In the genomic region with DNA sequence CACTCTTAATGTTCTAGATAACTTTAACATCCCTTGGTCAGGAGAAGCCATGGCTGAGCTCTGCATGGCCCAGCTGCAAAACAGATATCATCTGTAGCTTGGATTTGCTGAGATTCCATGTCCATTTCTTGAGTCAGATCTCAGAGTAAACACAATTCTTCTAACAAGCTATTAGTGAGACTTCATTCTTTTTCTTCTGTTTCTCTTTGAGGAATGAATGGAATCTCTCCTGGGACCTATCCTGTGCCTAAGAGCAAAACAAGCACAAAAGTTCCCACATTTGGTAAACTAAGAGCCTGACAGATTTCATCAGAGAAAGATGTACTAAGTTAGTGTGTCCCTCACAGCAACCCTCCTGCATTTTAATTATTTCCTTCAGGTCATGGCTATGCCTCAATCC, we compare ENCODE assay signal across 9 cellular contexts.
DNase-seq lines count a peak whose midpoint lies in the region; TF ChIP-seq lines count a peak whose summit lies in the region.
"Had no signal": no experiment of that assay in that cellular context is flagged by ENCODE, and none has a peak within 500 bp of the region (broad histone marks: within the 10 kb centered on the region; RNA-seq: fewer than 3 reads in every experiment).

No MANE protein-coding gene starts in this region.

- peaks cover 23% of the 10 kb centered on the region for H3K79me1 ChIP-seq in trophoblast cell (ENCODE audit: low read length)

- CTCF ChIA-PET in BJ (lab: Yijun Ruan, JAX) (interaction anchor here (1.0 to 1.7 kb wide), 3 partner anchors 38 to 142 kb away, joined by 3 read pairs; no protein-coding TSS in a partner anchor), PC-9 (lab: Charles Lee) (no interaction called here)

- H2BK12ac ChIP-seq in trophoblast cell (ENCODE audit: low read length): peak overlapping the region; percentile 4

- peak overlapping the region; percentile 85 for H4K91ac ChIP-seq in trophoblast cell (ENCODE audit: low read depth, low read length)

- no peak overlapping the region for H4K12ac ChIP-seq in trophoblast cell (ENCODE audit: low read depth, low read length)

- H4K8ac ChIP-seq in trophoblast cell (ENCODE audit: low read depth, low read length): no peak overlapping the region

- H3F3A ChIP-seq in PC-9 (ENCODE audit: insufficient read depth, low read depth): peaks cover 16% of the 10 kb centered on the region; the same call in 1 of the 2 replicates

- no peak for TF ChIP-seq POLR2A in esophagus squamous epithelium (IDR thresholded peaks at IDR 0.05)

- H3K27me3 ChIP-seq in BJ (ENCODE audit: control insufficient read depth, insufficient read depth, low read length) (no peaks in the 10 kb centered on the region), PC-9 (ENCODE audit: insufficient read depth, low read depth) (no peaks in the 10 kb centered on the region), esophagus squamous epithelium (no peaks in the 10 kb centered on the region), trophoblast cell (ENCODE audit: insufficient read depth, low read length) (no peaks in the 10 kb centered on the region), H7 (ENCODE audit: control insufficient read depth, insufficient read depth, low read length) (no peaks in the 10 kb centered on the region)

- DNase-seq in BJ (ENCODE audit: low read depth) (peak; percentile 88), PC-9 (peak in 1 of 2 experiments; percentile 76), esophagus squamous epithelium (lab: John Stamatoyannopoulos, UW) (no peak), trophoblast cell (peak; percentile 51 to 90), H7 (no peak), cerebellar nuclear complex (lab: John Stamatoyannopoulos, UW) (no peak)
- DNase-seq in stimulated activated CD4-positive, alpha-beta T cell treated with anti-CD3 and anti-CD28 coated beads, Interleukin-4, amount 100 ng/mL, for 4 hours: no peak
- no peak for DNase-seq in stimulated activated CD8-positive, alpha-beta memory T cell treated with anti-CD3 and anti-CD28 coated beads, Interleukin-4, amount 100 ng/mL, for 48 hours

- H3K4me3 ChIP-seq in BJ (ENCODE audit: low read depth, low read length): no peak overlapping the region
- H3K4me3 ChIP-seq in PC-9: no peak overlapping the region
- H3K4me3 ChIP-seq in esophagus squamous epithelium: no peak overlapping the region
- no peak overlapping the region for H3K4me3 ChIP-seq in trophoblast cell (ENCODE audit: low read depth, low read length)
- H3K4me3 ChIP-seq in H7 (ENCODE audit: insufficient read depth, low read depth, low read length): no peak overlapping the region

- POLR2A ChIA-PET in BJ (lab: Charles Lee): no interaction called here
- POLR2A ChIA-PET in PC-9 (lab: Charles Lee; ENCODE audit: unreplicated experiment): interaction anchor here (0.8 kb wide), 1 partner anchor 27 kb away, joined by 6 read pairs; no protein-coding TSS in a partner anchor

- H2BK120ac ChIP-seq in trophoblast cell (ENCODE audit: insufficient read depth, low read length, poor library complexity): peak overlapping the region; percentile 36

- no peak overlapping the region for H3K14ac ChIP-seq in trophoblast cell (ENCODE audit: low read length)

- no TSS peak for BruUV-seq in PC-9 (replicated peaks; lab: Mats Ljungman, UMichigan)

- no peaks in the 10 kb centered on the region for H3K9me2 ChIP-seq in PC-9 (ENCODE audit: insufficient read depth)

- H3K4me1 ChIP-seq in PC-9 (replicated peaks; ENCODE audit: insufficient read depth) (peaks cover 15% of the 10 kb centered on the region), esophagus squamous epithelium (peaks cover 0 to 16% (median 5%) of the 10 kb centered on the region in 3 donors), trophoblast cell (ENCODE audit: control insufficient read depth in 1 of 2, insufficient read depth in 2 of 2, low read length in 2 of 2) (peaks cover 3 to 16% of the 10 kb centered on the region in 2 experiments)

- H3K79me2 ChIP-seq in PC-9 (ENCODE audit: low read depth) (peaks cover 86% of the 10 kb centered on the region), trophoblast cell (ENCODE audit: control insufficient read depth, insufficient read depth, low read length, poor library complexity) (no peaks in the 10 kb centered on the region)

- H3K36me3 ChIP-seq in BJ (ENCODE audit: control insufficient read depth, insufficient read depth, low read length) (no peaks in the 10 kb centered on the region; the same call in none of the 2 replicates), PC-9 (ENCODE audit: low read depth) (peaks cover 21% of the 10 kb centered on the region), esophagus squamous epithelium (no peaks in the 10 kb centered on the region), trophoblast cell (ENCODE audit: control insufficient read depth in 1 of 2, insufficient read depth in 2 of 2, low read length in 2 of 2) (peaks cover 0 to 2% of the 10 kb centered on the region in 2 experiments), H7 (replicated peaks; ENCODE audit: control insufficient read depth, insufficient read depth, low read length) (no peaks in the 10 kb centered on the region)

- H2AFZ ChIP-seq in PC-9 (no peak overlapping the region), trophoblast cell (ENCODE audit: insufficient read depth, low read length, poor library complexity) (no peak overlapping the region)

- H3K27ac ChIP-seq in PC-9: peak overlapping the region; percentile 30
- H3K27ac ChIP-seq in esophagus squamous epithelium: peak overlapping the region in 3 of 4 donors; percentile 53 to 74 (median 57)
- H3K27ac ChIP-seq in trophoblast cell (ENCODE audit: low read depth, low read length): peak overlapping the region; percentile 84
- H3K27ac ChIP-seq: KMS-11 had no signal

- H2AK5ac ChIP-seq in trophoblast cell (ENCODE audit: low read length): no peak overlapping the region

- peak overlapping the region; percentile 67 for H2BK5ac ChIP-seq in trophoblast cell (ENCODE audit: low read depth, low read length, poor library complexity)

- no peak overlapping the region for H3K9ac ChIP-seq in trophoblast cell (ENCODE audit: low read length)
- H3K9ac ChIP-seq: KMS-11 had no signal

- H3K23ac ChIP-seq in trophoblast cell (ENCODE audit: low read length): no peak overlapping the region

- H4K20me1 ChIP-seq in PC-9 (ENCODE audit: insufficient read depth): no peaks in the 10 kb centered on the region

- H3K4ac ChIP-seq in trophoblast cell (ENCODE audit: low read depth, low read length): no peak overlapping the region

- no peaks in the 10 kb centered on the region for H3K9me3 ChIP-seq in PC-9 (ENCODE audit: insufficient read depth, low read depth)
- H3K9me3 ChIP-seq in esophagus squamous epithelium: no peaks in the 10 kb centered on the region
- H3K9me3 ChIP-seq in trophoblast cell (ENCODE audit: insufficient read depth, low read depth, low read length): no peaks in the 10 kb centered on the region

- no peak for TF ChIP-seq CTCF in BJ (IDR thresholded peaks at IDR 0.05; ENCODE audit: insufficient read depth, low read depth, low read length)
- no peak for TF ChIP-seq CTCF in PC-9 (conservative IDR thresholded peaks at IDR 0.05)
- TF ChIP-seq CTCF in esophagus squamous epithelium (IDR thresholded peaks at IDR 0.05): no peak

- H3K4me2 ChIP-seq in PC-9 (no peak overlapping the region), trophoblast cell (ENCODE audit: low read length) (no peak overlapping the region)
- H3K4me2 ChIP-seq: KMS-11 had no signal

- H3K18ac ChIP-seq in trophoblast cell (ENCODE audit: low read length): no peak overlapping the region

- intact Hi-C loops in PC-9 (cut with micrococcal nuclease; ENCODE audit: unreplicated experiment): no loop called here
- intact Hi-C loops in esophagus squamous epithelium (cut with DNase I): no loop called here

Comparison
In these comparisons a context has a peak if more than half of its experiments do, and no peak if none do; other contexts are left out.
1. DNase-seq: peak in BJ (single experiment) and trophoblast cell (2 of 2); none in esophagus squamous epithelium (single experiment), H7 (single experiment), stimulated activated CD4-positive, alpha-beta T cell treated with anti-CD3 and anti-CD28 coated beads, Interleukin-4, amount 100 ng/mL, for 4 hours (0 of 2), stimulated activated CD8-positive, alpha-beta memory T cell treated with anti-CD3 and anti-CD28 coated beads, Interleukin-4, amount 100 ng/mL, for 48 hours (single experiment) and cerebellar nuclear complex (0 of 2).
2. H3K27ac ChIP-seq: peak in every context shown above with its lines; median percentile 84 in trophoblast cell; 57 in esophagus squamous epithelium; 30 in PC-9.